17 cellular contexts compared by ENCODE assay signal in the genomic region with DNA sequence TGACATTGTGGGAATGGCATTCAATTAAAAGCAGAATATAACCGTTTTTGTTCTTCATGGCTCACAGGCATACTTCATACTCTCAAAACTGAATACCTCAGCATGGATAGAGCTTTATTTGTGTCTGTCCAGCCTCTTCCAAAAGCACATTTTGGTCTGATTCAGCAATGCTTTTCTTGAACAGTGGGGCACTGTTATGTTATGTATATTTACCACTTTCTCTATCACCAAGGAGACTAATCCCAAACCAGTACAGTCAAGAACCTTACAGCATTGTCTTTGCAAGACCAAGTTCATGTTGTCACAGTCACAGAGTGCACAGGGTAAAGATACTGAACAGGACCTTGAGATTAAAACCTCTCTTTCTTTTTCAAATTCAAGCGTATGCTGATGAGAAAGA.
DNase-seq lines count a peak whose midpoint lies in the region; ATAC-seq and TF ChIP-seq lines count a peak whose summit lies in the region.
"Had no signal": no experiment of that assay in that cellular context is flagged by ENCODE, and none has a peak within 500 bp of the region (broad histone marks: within the 10 kb centered on the region; RNA-seq: fewer than 3 reads in every experiment).

No MANE protein-coding gene starts in this region.

- TF ChIP-seq CTCF in choroid plexus epithelial cell (conservative IDR thresholded peaks at IDR 0.05; ENCODE audit: low read depth, low read length) = no peak

- H2BK12ac ChIP-seq in mesenchymal stem cell (ENCODE audit: low read length in 2 of 2) = no peak overlapping the region

- intact Hi-C loops in Right ventricle myocardium superior (cut with DNase I) = no loop called here
- intact Hi-C loops in cardiac septum (cut with DNase I) = no loop called here

- no peak overlapping the region for H3K4me3 ChIP-seq in choroid plexus epithelial cell (ENCODE audit: low read depth, low read length)
- no peak overlapping the region for H3K4me3 ChIP-seq in mesenchymal stem cell (ENCODE audit: insufficient read depth in 1 of 2, low read depth in 1 of 2, low read length in 2 of 2)
- H3K4me3 ChIP-seq: PC-9 had no signal

- H3K36me3 ChIP-seq in mesenchymal stem cell (ENCODE audit: control insufficient read depth in 1 of 2, insufficient read depth in 2 of 2, low read depth in 1 of 2, low read length in 2 of 2) = peaks cover 0 to 14% of the 10 kb centered on the region in 2 experiments

- H3K4me1 ChIP-seq in mesenchymal stem cell (ENCODE audit: control insufficient read depth, insufficient read depth, low read depth, low read length) = no peaks in the 10 kb centered on the region

- H3K4me2 ChIP-seq in mesenchymal stem cell (ENCODE audit: low read length, poor library complexity, severe bottlenecking) = no peak overlapping the region
- H3K4me2 ChIP-seq: PC-9 had no signal

- H3K79me1 ChIP-seq in mesenchymal stem cell (replicated peaks; ENCODE audit: low read length, poor library complexity, severe bottlenecking) = no peaks in the 10 kb centered on the region

- DNase-seq in Right ventricle myocardium superior (no peak), cardiac septum (ENCODE audit: low spot score) (no peak), choroid plexus epithelial cell (ENCODE audit: low read depth) (peak; percentile 5), mesenchymal stem cell (peak; percentile 33), substantia nigra (lab: John Stamatoyannopoulos, UW) (no peak), Kasumi-1 (lab: John Stamatoyannopoulos, UW) (no peak), mesenteric fat pad (ENCODE audit: low spot score) (no peak), KG1 (lab: John Stamatoyannopoulos, UW) (no peak)
- DNase-seq: CD4-positive, CD25-positive, alpha-beta regulatory T cell; DMS79 treated with DMSO at 0.1 percent for 48 hours; H9; MM.1S; NCI-H1105; NCI-H187; NCI-H2171; NCI-H748 treated with DMSO at 0.1 percent for 48 hours; PC-9 had no signal

- no peak overlapping the region for H3K27ac ChIP-seq in mesenchymal stem cell (ENCODE audit: low read length, poor library complexity, severe bottlenecking)
- peak overlapping the region; percentile 21 for H3K27ac ChIP-seq in substantia nigra (ENCODE audit: low read depth, low read length, poor library complexity, severe bottlenecking)
- H3K27ac ChIP-seq: PC-9 had no signal

- no peak overlapping the region for H3K23ac ChIP-seq in mesenchymal stem cell (ENCODE audit: low read length in 2 of 2)

- no peak overlapping the region for H2BK15ac ChIP-seq in mesenchymal stem cell (ENCODE audit: low read depth, poor library complexity, severe bottlenecking)

- H2AK5ac ChIP-seq in mesenchymal stem cell (ENCODE audit: low read length, severe bottlenecking) = no peak overlapping the region

- no peak overlapping the region for H4K91ac ChIP-seq in mesenchymal stem cell (ENCODE audit: low read length)

- no peak overlapping the region for H3K4ac ChIP-seq in mesenchymal stem cell (ENCODE audit: low read depth in 1 of 2, low read length in 2 of 2)

- no peaks in the 10 kb centered on the region for H3K9me3 ChIP-seq in mesenchymal stem cell (ENCODE audit: control insufficient read depth, low read length)

- H3K27me3 ChIP-seq in mesenchymal stem cell (ENCODE audit: control insufficient read depth in 1 of 2, insufficient read depth in 1 of 2, low read length in 2 of 2) = no peaks in the 10 kb centered on the region

- no peak overlapping the region for H3K18ac ChIP-seq in mesenchymal stem cell (ENCODE audit: low read depth in 1 of 2, low read length in 2 of 2)

- H3K14ac ChIP-seq in mesenchymal stem cell (ENCODE audit: low read length in 2 of 2) = no peak overlapping the region

- no peak overlapping the region for H2AFZ ChIP-seq in mesenchymal stem cell (ENCODE audit: low read depth, low read length)
- H2AFZ ChIP-seq: PC-9 had no signal

- ATAC-seq in Right ventricle myocardium superior (ENCODE audit: poor library complexity) = peak; percentile 65

- H3K9ac ChIP-seq in mesenchymal stem cell (ENCODE audit: low read length) = no peak overlapping the region

- no peak overlapping the region for H4K8ac ChIP-seq in mesenchymal stem cell (ENCODE audit: low read length)

- no peak overlapping the region for H2BK5ac ChIP-seq in mesenchymal stem cell (ENCODE audit: low read depth, low read length, poor library complexity, severe bottlenecking)

- no peak overlapping the region for H2BK120ac ChIP-seq in mesenchymal stem cell (ENCODE audit: low read depth, low read length)

- WGBS in mesenchymal stem cell = 86% methylated on average over 1 of the region's 2 CpGs

Comparison
In these comparisons a context has a peak if more than half of its experiments do, and no peak if none do; other contexts are left out.
1. DNase-seq: peak in choroid plexus epithelial cell (single experiment) and mesenchymal stem cell (single experiment); none in Right ventricle myocardium superior (single experiment), cardiac septum (single experiment), substantia nigra (0 of 49), Kasumi-1 (0 of 2), mesenteric fat pad (single experiment) and KG1 (single experiment).